In genomic region chr17:79070266-79070880, GRCh38 we compare ENCODE assay signal across 21 cellular contexts. TPM values are rescaled to one million over a fixed set of nuclear protein-coding genes. Genes with fewer than 3 reads are reported as not detected.
DNase-seq lines count a peak whose midpoint lies in the region; ATAC-seq and TF ChIP-seq lines count a peak whose summit lies in the region.
"Had no signal": no experiment of that assay in that cellular context is flagged by ENCODE, and none has a peak within 500 bp of the region (broad histone marks: within the 10 kb centered on the region; RNA-seq: fewer than 3 reads in every experiment).

No MANE protein-coding gene starts in this region.

- H3K79me1 ChIP-seq in neuronal stem cell (ENCODE audit: low read depth, low read length): no peaks in the 10 kb centered on the region

- WGBS in neuronal stem cell (ENCODE audit: extremely low coverage in 2 of 2, insufficient read length in 2 of 2, insufficient replicate concordance in 1 of 2), 2 donors: no CpG with 5 or more reads among the region's 9 CpGs

- H3K36me3 Mint-ChIP-seq in activated naive CD4-positive, alpha-beta T cell treated with anti-CD3 and anti-CD28 coated beads, Interleukin-2, amount 50 U/mL, for 24 hours: no peaks in the 10 kb centered on the region
- no peaks in the 10 kb centered on the region for H3K36me3 Mint-ChIP-seq in activated naive CD4-positive, alpha-beta T cell treated with anti-CD3 and anti-CD28 coated beads, Interleukin-2, amount 10 ng/mL, durations not matched to agents 7 days and 5 days
- H3K36me3 Mint-ChIP-seq in IgD-negative memory B cell: no peaks in the 10 kb centered on the region

- H3K27me3 ChIP-seq in neuronal stem cell (ENCODE audit: control insufficient read depth in 3 of 3, insufficient read depth in 3 of 3, low read depth in 1 of 3, low read length in 3 of 3): peaks cover 0 to 30% (median 2%) of the 10 kb centered on the region in 3 experiments
- no peaks in the 10 kb centered on the region for H3K27me3 ChIP-seq in upper lobe of right lung

- H3K4me3 ChIP-seq in neuronal stem cell (ENCODE audit: low read length in 2 of 2) (no peak overlapping the region), upper lobe of right lung (no peak overlapping the region)
- H3K4me3 ChIP-seq: GM23338 had no signal

- H3K4me1 ChIP-seq in neuronal stem cell (ENCODE audit: control insufficient read depth in 2 of 2, insufficient read depth in 1 of 2, low read depth in 1 of 2, low read length in 2 of 2) (peaks cover under 1% of the 10 kb centered on the region in 2 donors), upper lobe of right lung (peaks cover under 1% of the 10 kb centered on the region)

- no peak overlapping the region for H2BK12ac ChIP-seq in neuronal stem cell (ENCODE audit: low read length)

- no peak overlapping the region for H3K18ac ChIP-seq in neuronal stem cell (ENCODE audit: low read length)

- H3K9ac ChIP-seq in neuronal stem cell (ENCODE audit: low read depth, low read length, poor library complexity): no peak overlapping the region

- no peak overlapping the region for H2AK5ac ChIP-seq in neuronal stem cell (ENCODE audit: low read depth, low read length)

- no peaks in the 10 kb centered on the region for H3K27me3 Mint-ChIP-seq in activated naive CD4-positive, alpha-beta T cell treated with anti-CD3 and anti-CD28 coated beads, Interleukin-2, amount 50 U/mL, for 24 hours
- peaks cover 10% of the 10 kb centered on the region for H3K27me3 Mint-ChIP-seq in activated naive CD4-positive, alpha-beta T cell treated with anti-CD3 and anti-CD28 coated beads, Interleukin-2, amount 10 ng/mL, durations not matched to agents 7 days and 5 days
- H3K27me3 Mint-ChIP-seq in IgD-negative memory B cell: peaks cover 4% of the 10 kb centered on the region

- H3K27ac ChIP-seq in neuronal stem cell (replicated peaks; ENCODE audit: low read length) (no peak overlapping the region), upper lobe of right lung (no peak overlapping the region)

- no peak overlapping the region for H4K8ac ChIP-seq in neuronal stem cell (ENCODE audit: low read depth, low read length)

- H2AFZ ChIP-seq in neuronal stem cell (ENCODE audit: low read length): no peak overlapping the region
- H2AFZ ChIP-seq: GM23338 had no signal

- no peak for ATAC-seq in upper lobe of right lung
- ATAC-seq: CD8-positive, alpha-beta T cell; GM23338 had no signal

- H3K9me3 Mint-ChIP-seq in activated naive CD4-positive, alpha-beta T cell treated with anti-CD3 and anti-CD28 coated beads, Interleukin-2, amount 50 U/mL, for 24 hours: no peaks in the 10 kb centered on the region
- no peaks in the 10 kb centered on the region for H3K9me3 Mint-ChIP-seq in activated naive CD4-positive, alpha-beta T cell treated with anti-CD3 and anti-CD28 coated beads, Interleukin-2, amount 10 ng/mL, durations not matched to agents 7 days and 5 days
- H3K9me3 Mint-ChIP-seq in IgD-negative memory B cell: no peaks in the 10 kb centered on the region
- H3K9me3 Mint-ChIP-seq: CD8-positive, alpha-beta T cell; GM23338; H9 had no signal

- H2BK120ac ChIP-seq in neuronal stem cell (ENCODE audit: low read depth, low read length): no peak overlapping the region

- peak overlapping the region; percentile 38 for H3K27ac Mint-ChIP-seq in activated naive CD4-positive, alpha-beta T cell treated with anti-CD3 and anti-CD28 coated beads, Interleukin-2, amount 50 U/mL, for 24 hours
- H3K27ac Mint-ChIP-seq in activated naive CD4-positive, alpha-beta T cell treated with anti-CD3 and anti-CD28 coated beads, Interleukin-2, amount 10 ng/mL, durations not matched to agents 7 days and 5 days: no peak overlapping the region
- peak overlapping the region in 2 of 3 donors; percentile 16 to 65 for H3K27ac Mint-ChIP-seq in IgD-negative memory B cell
- H3K27ac Mint-ChIP-seq: CD8-positive, alpha-beta T cell; GM23338; H9 had no signal

- no peak for TF ChIP-seq CTCF in upper lobe of right lung (IDR thresholded peaks at IDR 0.05)

- H3K4me3 Mint-ChIP-seq in activated naive CD4-positive, alpha-beta T cell treated with anti-CD3 and anti-CD28 coated beads, Interleukin-2, amount 50 U/mL, for 24 hours: no peak overlapping the region
- H3K4me3 Mint-ChIP-seq in activated naive CD4-positive, alpha-beta T cell treated with anti-CD3 and anti-CD28 coated beads, Interleukin-2, amount 10 ng/mL, durations not matched to agents 7 days and 5 days: no peak overlapping the region
- H3K4me3 Mint-ChIP-seq in IgD-negative memory B cell: peak overlapping the region in 1 of 4 donors; percentile 71
- H3K4me3 Mint-ChIP-seq: CD8-positive, alpha-beta T cell; GM23338; H9 had no signal

- intact Hi-C loops in upper lobe of right lung (cut with DNase I): no loop called here

- CTCF ChIA-PET in activated naive CD4-positive, alpha-beta T cell treated with anti-CD3 and anti-CD28 coated beads, Interleukin-2, amount 10 ng/mL, durations not matched to agents 7 days and 5 days (lab: Charles Lee): interaction anchor here (0.8 kb wide), 1 partner anchor 12 kb away, joined by 3 read pairs; no protein-coding TSS in a partner anchor

- no peak overlapping the region for H3K4me2 ChIP-seq in neuronal stem cell (ENCODE audit: insufficient read depth, low read length, poor library complexity, severe bottlenecking)
- H3K4me2 ChIP-seq: GM23338 had no signal

- H3K4me1 Mint-ChIP-seq in activated naive CD4-positive, alpha-beta T cell treated with anti-CD3 and anti-CD28 coated beads, Interleukin-2, amount 50 U/mL, for 24 hours: peaks cover 9% of the 10 kb centered on the region
- peaks cover 9% of the 10 kb centered on the region for H3K4me1 Mint-ChIP-seq in activated naive CD4-positive, alpha-beta T cell treated with anti-CD3 and anti-CD28 coated beads, Interleukin-2, amount 10 ng/mL, durations not matched to agents 7 days and 5 days
- H3K4me1 Mint-ChIP-seq in IgD-negative memory B cell: peaks cover 2 to 5% (median 5%) of the 10 kb centered on the region in 3 donors

- no peak overlapping the region for H3K14ac ChIP-seq in neuronal stem cell (ENCODE audit: low read length)

- no peak for DNase-seq in activated naive CD4-positive, alpha-beta T cell treated with anti-CD3 and anti-CD28 coated beads, Interleukin-2, amount 10 ng/mL, durations not matched to agents 7 days and 5 days
- DNase-seq in neuronal stem cell (ENCODE audit: low spot score): no peak
- DNase-seq in upper lobe of right lung: peak; percentile 30
- no peak for DNase-seq in stimulated activated CD4-positive, alpha-beta T cell treated with anti-CD3 and anti-CD28 coated beads, Interleukin-4, amount 100 ng/mL, for 4 hours
- DNase-seq in NCI-H1436 treated with DMSO at 0.1 percent for 48 hours (lab: John Stamatoyannopoulos, UW): no peak
- DNase-seq in NCI-H1092 treated with DMSO at 0.1 percent for 48 hours (lab: John Stamatoyannopoulos, UW): no peak
- DNase-seq: AML-193; C1 segment of cervical spinal cord; Caco-2; CD8-positive, alpha-beta T cell; H9; IMR-90; NCI-H1105; NCI-H146; NCI-H1930; NCI-H2107; NCI-H524; NCI-H774 had no signal

- no peak overlapping the region for H2BK5ac ChIP-seq in neuronal stem cell (ENCODE audit: low read length)

- H2BK15ac ChIP-seq in neuronal stem cell (ENCODE audit: low read length): no peak overlapping the region

- no peak overlapping the region for H3K4ac ChIP-seq in neuronal stem cell (ENCODE audit: low read length)

- H3K9me3 ChIP-seq in neuronal stem cell (replicated peaks in 1 of 2; ENCODE audit: control insufficient read depth in 2 of 2, insufficient read depth in 1 of 2, low read depth in 1 of 2, low read length in 2 of 2) (peaks cover 0 to 2% of the 10 kb centered on the region in 2 donors), upper lobe of right lung (no peaks in the 10 kb centered on the region)
- H3K9me3 ChIP-seq: Caco-2 had no signal

- H3K36me3 ChIP-seq in neuronal stem cell (replicated peaks in 1 of 2; ENCODE audit: control insufficient read depth in 2 of 2, insufficient read depth in 2 of 2, low read length in 2 of 2): no peaks in the 10 kb centered on the region
- no peaks in the 10 kb centered on the region for H3K36me3 ChIP-seq in upper lobe of right lung

- peak overlapping the region; percentile 55 for H3K23ac ChIP-seq in neuronal stem cell (ENCODE audit: low read depth, low read length, poor library complexity)

- H4K91ac ChIP-seq in neuronal stem cell (ENCODE audit: low read depth, low read length, poor library complexity): no peak overlapping the region

RNA-seq across cellular contexts. Expression of gene ENGASE, which starts 4.3 kb away (rescaled TPM):
- 6.4 TPM for polyA plus RNA-seq in IgD-negative memory B cell
- polyA plus RNA-seq in neuronal stem cell (2013, experiment 1 of 2): 17.4 TPM
- polyA plus RNA-seq in neuronal stem cell (2013, experiment 2 of 2): 18.1 TPM
- total RNA-seq in upper lobe of right lung: 58.2 TPM

RNA-seq across cellular contexts. Expression of gene C1QTNF1, which starts 46.4 kb away (rescaled TPM):
- polyA plus RNA-seq in IgD-negative memory B cell: not detected
- 1.3 TPM for polyA plus RNA-seq in neuronal stem cell (2013, experiment 1 of 2)
- polyA plus RNA-seq in neuronal stem cell (2013, experiment 2 of 2): 1.6 TPM
- 28.3 TPM for total RNA-seq in upper lobe of right lung
